8 cellular contexts compared by ENCODE assay signal in the genomic region with DNA sequence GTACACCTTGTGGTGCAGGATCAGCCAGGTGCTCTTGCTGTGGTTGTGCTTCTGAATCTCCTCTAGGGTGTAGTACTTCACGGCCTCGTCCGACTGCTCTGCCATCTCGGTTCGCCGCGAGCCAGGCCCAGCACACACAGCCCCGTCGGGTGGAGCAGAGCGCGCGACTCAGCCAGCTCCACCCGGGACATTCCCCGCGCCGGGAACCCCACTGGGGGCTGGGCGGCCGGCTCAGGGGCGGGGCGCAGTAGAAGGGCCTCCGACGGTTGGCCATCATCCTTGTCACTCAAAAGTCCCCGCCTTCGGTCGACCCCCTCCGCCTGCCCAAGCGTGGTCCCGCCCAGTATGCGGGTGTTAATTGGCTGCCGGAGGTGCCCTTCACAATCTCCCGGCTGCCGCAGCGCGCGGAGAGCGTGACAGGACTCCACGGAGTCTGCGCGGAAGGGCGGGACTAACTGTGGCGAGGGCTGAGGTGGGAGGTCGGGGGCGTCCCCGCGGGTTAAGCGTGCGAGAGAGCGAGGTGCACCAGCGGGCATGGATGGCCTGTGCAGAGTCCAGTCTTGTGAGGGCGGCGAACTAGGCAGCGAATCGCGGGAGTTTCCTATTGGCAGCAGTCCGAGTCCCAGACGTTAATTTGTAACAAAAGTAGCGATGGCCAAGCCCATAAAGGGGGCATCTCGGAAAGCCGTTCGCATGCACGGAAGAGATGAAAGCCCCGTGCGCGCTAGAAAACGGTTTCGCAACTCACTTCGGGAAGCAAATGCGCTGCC. TPM values are rescaled to one million over a fixed set of nuclear protein-coding genes. Genes with fewer than 3 reads are reported as not detected.
DNase-seq lines count a peak whose midpoint lies in the region; ATAC-seq and TF ChIP-seq lines count a peak whose summit lies in the region.

A gene with protein sequence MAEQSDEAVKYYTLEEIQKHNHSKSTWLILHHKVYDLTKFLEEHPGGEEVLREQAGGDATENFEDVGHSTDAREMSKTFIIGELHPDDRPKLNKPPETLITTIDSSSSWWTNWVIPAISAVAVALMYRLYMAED (minus strand): TSS at position 193 of the 770 bp plus-strand sequence. CDS start 88 bp downstream, at position 105.

- ATAC-seq in GM21576 (IDR thresholded peaks at IDR 0.05; ENCODE audit: unreplicated experiment), result peak; percentile 99
- peak; percentile 98 for ATAC-seq in stimulated activated naive CD8-positive, alpha-beta T cell treated with anti-CD3 and anti-CD28 coated beads, Interleukin-15, amount 100 ng/mL, for 72 hours

- H3K27ac Mint-ChIP-seq in nephron progenitor cell, result peak within 1 kb of the TSS; percentile 64
- H3K27ac Mint-ChIP-seq in stimulated activated naive CD8-positive, alpha-beta T cell treated with anti-CD3 and anti-CD28 coated beads, Interleukin-15, amount 100 ng/mL, for 72 hours, result peak within 1 kb of the TSS; percentile 84 to 95

- H3K9me3 Mint-ChIP-seq in nephron progenitor cell, result no peaks in the 10 kb centered on the region
- no peaks in the 10 kb centered on the region for H3K9me3 Mint-ChIP-seq in stimulated activated naive CD8-positive, alpha-beta T cell treated with anti-CD3 and anti-CD28 coated beads, Interleukin-15, amount 100 ng/mL, for 72 hours

- H3K4me3 ChIP-seq in fibroblast of the aortic adventitia (ENCODE audit: low read depth, low read length), result peak within 1 kb of the TSS; percentile 94

- H3K4me1 Mint-ChIP-seq in nephron progenitor cell, result peaks cover 23% of the 10 kb centered on the region
- peaks cover 25% of the 10 kb centered on the region for H3K4me1 Mint-ChIP-seq in stimulated activated naive CD8-positive, alpha-beta T cell treated with anti-CD3 and anti-CD28 coated beads, Interleukin-15, amount 100 ng/mL, for 72 hours

- no peak within 1 kb of the TSS for H3K4me3 Mint-ChIP-seq in nephron progenitor cell
- peak within 1 kb of the TSS; percentile 89 to 95 for H3K4me3 Mint-ChIP-seq in stimulated activated naive CD8-positive, alpha-beta T cell treated with anti-CD3 and anti-CD28 coated beads, Interleukin-15, amount 100 ng/mL, for 72 hours

- peaks cover 20% of the 10 kb centered on the region for H3K27me3 Mint-ChIP-seq in nephron progenitor cell (ENCODE audit: low read depth, poor library complexity)
- H3K27me3 Mint-ChIP-seq in stimulated activated naive CD8-positive, alpha-beta T cell treated with anti-CD3 and anti-CD28 coated beads, Interleukin-15, amount 100 ng/mL, for 72 hours, result no peaks in the 10 kb centered on the region

- TF ChIP-seq CTCF in fibroblast of the aortic adventitia (IDR thresholded peaks at IDR 0.05; ENCODE audit: insufficient read depth, low read length) (peak; percentile 20), nephron progenitor cell (IDR thresholded peaks at IDR 0.05) (no peak)

- DNase-seq in DMS53 (lab: John Stamatoyannopoulos, UW) (peak; percentile 99), KG1 (lab: John Stamatoyannopoulos, UW) (peak; percentile 88), SHP77 (lab: John Stamatoyannopoulos, UW) (peak; percentile 94 to 95), fibroblast of the aortic adventitia (ENCODE audit: low read depth) (peak; percentile 97), nephron progenitor cell (peak; percentile 99)
- peak; percentile 99 for DNase-seq in activated effector memory CD4-positive, alpha-beta T cell treated with anti-CD3 and anti-CD28 coated beads, Interleukin-2, amount 50 U/mL, for 16 hours
- peak; percentile 99 for DNase-seq in stimulated activated naive CD8-positive, alpha-beta T cell treated with anti-CD3 and anti-CD28 coated beads, Interleukin-15, amount 100 ng/mL, for 72 hours

- no peaks in the 10 kb centered on the region for H3K36me3 Mint-ChIP-seq in nephron progenitor cell (ENCODE audit: low read depth)

RNA-seq across cellular contexts. Expression of the gene that starts here (rescaled TPM):
- total RNA-seq in fibroblast of the aortic adventitia (ENCODE audit: low replicate concordance), result 38.8 and 89.2 TPM in 2 replicates

Comparison
In these comparisons a context has a peak if more than half of its experiments do, and no peak if none do; other contexts are left out.
1. Peak in every context shown above with its lines: DNase-seq, ATAC-seq and H3K4me3 ChIP-seq.